In genomic region chr2:157052685-157053224, GRCh38 we compare ENCODE assay signal across 13 cellular contexts.
DNase-seq lines count a peak whose midpoint lies in the region; ATAC-seq and TF ChIP-seq lines count a peak whose summit lies in the region.
"Had no signal": no experiment of that assay in that cellular context is flagged by ENCODE, and none has a peak within 500 bp of the region (broad histone marks: within the 10 kb centered on the region; RNA-seq: fewer than 3 reads in every experiment).

No MANE protein-coding gene starts in this region.

- intact Hi-C loops in HCT116 (cut with micrococcal nuclease): loop anchor here (5.0 to 10.0 kb wide), 2 partner anchors 468 to 980 kb away; no protein-coding TSS in a partner anchor
- intact Hi-C loops in activated naive CD4-positive, alpha-beta T cell treated with anti-CD3 and anti-CD28 coated beads for 36 hours (cut with micrococcal nuclease): no loop called here

- POLR2A ChIA-PET in HCT116 (lab: Charles Lee) (no interaction called here), SK-N-SH (lab: Yijun Ruan, JAX) (no interaction called here)

- 13% methylated on average over 5 of the region's 5 CpGs for WGBS in SK-N-SH (ENCODE audit: low lambda C conversion rate)

- H3K9me3 ChIP-seq in HCT116 (ENCODE audit: control insufficient read depth in 1 of 2, insufficient read depth in 1 of 2, low read depth in 1 of 2, low read length in 2 of 2) (no peaks in the 10 kb centered on the region), SK-N-SH (no peaks in the 10 kb centered on the region)

- peak in 1 of 2 experiments; percentile 79; a peak in 1 of 4 replicates for TF ChIP-seq EP300 in SK-N-SH (IDR thresholded peaks at IDR 0.05; ENCODE audit: borderline replicate concordance in 1 of 2, low read depth in 1 of 2, low read length in 1 of 2)

- H3K36me3 Mint-ChIP-seq in stimulated activated memory B cell treated with anti-CD40 and anti-IgM and Interleukin-4, amounts not matched to agents 10 μg/mL and 1 μg/mL and 100 μg/mL, for 72 hours: no peaks in the 10 kb centered on the region
- H3K36me3 Mint-ChIP-seq in effector memory CD8-positive, alpha-beta T cell (ENCODE audit: insufficient read depth): no peaks in the 10 kb centered on the region
- no peaks in the 10 kb centered on the region for H3K36me3 Mint-ChIP-seq in activated naive CD4-positive, alpha-beta T cell treated with anti-CD3 and anti-CD28 coated beads for 36 hours (ENCODE audit: low read depth)

- TF ChIP-seq CTCF in HCT116 (IDR thresholded peaks at IDR 0.05 in 2 of 3, conservative IDR thresholded peaks at IDR 0.05 in 1 of 3; ENCODE audit: borderline replicate concordance in 1 of 3, insufficient read depth in 1 of 3, low read depth in 2 of 3, low read length in 2 of 3): no peak
- TF ChIP-seq CTCF in SK-N-SH (IDR thresholded peaks at IDR 0.05): no peak

- TF ChIP-seq POLR2A in HCT116 (IDR thresholded peaks at IDR 0.05; ENCODE audit: borderline replicate concordance, extremely low read depth, insufficient read depth, insufficient read length): no peak

- H3F3A ChIP-seq in SK-N-SH (replicated peaks; ENCODE audit: insufficient read depth): peaks cover 21% of the 10 kb centered on the region

- H4K20me1 ChIP-seq in HCT116 (ENCODE audit: insufficient read depth) (no peaks in the 10 kb centered on the region), SK-N-SH (ENCODE audit: insufficient read depth) (no peaks in the 10 kb centered on the region)

- H3K4me3 Mint-ChIP-seq in stimulated activated memory B cell treated with anti-CD40 and anti-IgM and Interleukin-4, amounts not matched to agents 10 μg/mL and 1 μg/mL and 100 μg/mL, for 72 hours: no peak overlapping the region
- no peak overlapping the region for H3K4me3 Mint-ChIP-seq in effector memory CD8-positive, alpha-beta T cell
- no peak overlapping the region for H3K4me3 Mint-ChIP-seq in activated naive CD4-positive, alpha-beta T cell treated with anti-CD3 and anti-CD28 coated beads for 36 hours
- H3K4me3 Mint-ChIP-seq: activated B cell treated with CpG ODN at 0.5 μM for 24 hours; nephron; stimulated activated naive CD8-positive, alpha-beta T cell treated with anti-CD3 and anti-CD28 coated beads, Interleukin-15, amount 100 ng/mL, for 72 hours had no signal

- H3K27ac Mint-ChIP-seq in stimulated activated memory B cell treated with anti-CD40 and anti-IgM and Interleukin-4, amounts not matched to agents 10 μg/mL and 1 μg/mL and 100 μg/mL, for 72 hours: no peak overlapping the region
- no peak overlapping the region for H3K27ac Mint-ChIP-seq in effector memory CD8-positive, alpha-beta T cell
- no peak overlapping the region for H3K27ac Mint-ChIP-seq in activated naive CD4-positive, alpha-beta T cell treated with anti-CD3 and anti-CD28 coated beads for 36 hours
- H3K27ac Mint-ChIP-seq: activated B cell treated with CpG ODN at 0.5 μM for 24 hours; activated T-helper 2 cell treated with anti-CD3 and anti-CD28 coated beads, Interferon-gamma antibody, Interleukin-2, Interleukin-4, amounts not matched to agents 10 μg/mL and 5 μg/mL and 100 μg/mL, durations not matched to agents 14 hours and 24 hours and 36 hours; nephron; stimulated activated naive CD8-positive, alpha-beta T cell treated with anti-CD3 and anti-CD28 coated beads, Interleukin-15, amount 100 ng/mL, for 72 hours had no signal

- no peaks in the 10 kb centered on the region for H3K79me2 ChIP-seq in HCT116 (ENCODE audit: insufficient read depth, low read length)
- no peaks in the 10 kb centered on the region for H3K79me2 ChIP-seq in SK-N-SH (ENCODE audit: insufficient read depth)

- no peaks in the 10 kb centered on the region for H3K9me3 Mint-ChIP-seq in stimulated activated memory B cell treated with anti-CD40 and anti-IgM and Interleukin-4, amounts not matched to agents 10 μg/mL and 1 μg/mL and 100 μg/mL, for 72 hours
- H3K9me3 Mint-ChIP-seq in effector memory CD8-positive, alpha-beta T cell: no peaks in the 10 kb centered on the region
- H3K9me3 Mint-ChIP-seq in activated naive CD4-positive, alpha-beta T cell treated with anti-CD3 and anti-CD28 coated beads for 36 hours: no peaks in the 10 kb centered on the region
- H3K9me3 Mint-ChIP-seq: activated B cell treated with CpG ODN at 0.5 μM for 24 hours; activated T-helper 2 cell treated with anti-CD3 and anti-CD28 coated beads, Interferon-gamma antibody, Interleukin-2, Interleukin-4, amounts not matched to agents 10 μg/mL and 5 μg/mL and 100 μg/mL, durations not matched to agents 14 hours and 24 hours and 36 hours; nephron; stimulated activated naive CD8-positive, alpha-beta T cell treated with anti-CD3 and anti-CD28 coated beads, Interleukin-15, amount 100 ng/mL, for 72 hours had no signal

- H3K27me3 ChIP-seq in HCT116 (ENCODE audit: insufficient read depth, low read length) (no peaks in the 10 kb centered on the region), SK-N-SH (ENCODE audit: insufficient read depth) (no peaks in the 10 kb centered on the region)

- H3K27me3 Mint-ChIP-seq in stimulated activated memory B cell treated with anti-CD40 and anti-IgM and Interleukin-4, amounts not matched to agents 10 μg/mL and 1 μg/mL and 100 μg/mL, for 72 hours: no peaks in the 10 kb centered on the region
- no peaks in the 10 kb centered on the region for H3K27me3 Mint-ChIP-seq in effector memory CD8-positive, alpha-beta T cell
- peaks cover 2% of the 10 kb centered on the region for H3K27me3 Mint-ChIP-seq in activated naive CD4-positive, alpha-beta T cell treated with anti-CD3 and anti-CD28 coated beads for 36 hours (ENCODE audit: low read depth)
- H3K27me3 Mint-ChIP-seq: activated B cell treated with CpG ODN at 0.5 μM for 24 hours; stimulated activated naive CD8-positive, alpha-beta T cell treated with anti-CD3 and anti-CD28 coated beads, Interleukin-15, amount 100 ng/mL, for 72 hours had no signal

- DNase-seq in HCT116 (ENCODE audit: low read depth, low spot score) (peak; percentile 24), SK-N-SH (no peak), fibroblast of peridontal ligament (ENCODE audit: extremely low read depth) (peak; percentile 86), activated T-cell treated with anti-CD3 and anti-CD28 coated beads for 4 hours (no peak)
- DNase-seq in effector memory CD8-positive, alpha-beta T cell: no peak
- no peak for DNase-seq in activated naive CD4-positive, alpha-beta T cell treated with anti-CD3 and anti-CD28 coated beads for 36 hours
- DNase-seq: activated B cell treated with CpG ODN at 0.5 μM for 24 hours; NCI-H187; stimulated activated naive CD8-positive, alpha-beta T cell treated with anti-CD3 and anti-CD28 coated beads, Interleukin-15, amount 100 ng/mL, for 72 hours had no signal

- H2AFZ ChIP-seq in HCT116 (ENCODE audit: low read depth, low read length, poor library complexity, severe bottlenecking) (peak overlapping the region; percentile 81), SK-N-SH (ENCODE audit: low read depth) (0 out of 2 replicates have a peak overlapping the region, but pooled peaks have one; percentile 16)
- H2AFZ ChIP-seq: PC-9 had no signal

- H3K4me1 Mint-ChIP-seq in stimulated activated memory B cell treated with anti-CD40 and anti-IgM and Interleukin-4, amounts not matched to agents 10 μg/mL and 1 μg/mL and 100 μg/mL, for 72 hours: no peaks in the 10 kb centered on the region
- H3K4me1 Mint-ChIP-seq in effector memory CD8-positive, alpha-beta T cell (ENCODE audit: low read depth in 2 of 2): no peaks in the 10 kb centered on the region
- no peaks in the 10 kb centered on the region for H3K4me1 Mint-ChIP-seq in activated naive CD4-positive, alpha-beta T cell treated with anti-CD3 and anti-CD28 coated beads for 36 hours (ENCODE audit: low read depth)
- H3K4me1 Mint-ChIP-seq: activated B cell treated with CpG ODN at 0.5 μM for 24 hours; nephron; stimulated activated naive CD8-positive, alpha-beta T cell treated with anti-CD3 and anti-CD28 coated beads, Interleukin-15, amount 100 ng/mL, for 72 hours had no signal

- peak; percentile 77 for ATAC-seq in HCT116
- peak; percentile 20 for ATAC-seq in stimulated activated memory B cell treated with anti-CD40 and anti-IgM and Interleukin-4, amounts not matched to agents 10 μg/mL and 1 μg/mL and 100 μg/mL, for 72 hours
- no peak for ATAC-seq in effector memory CD8-positive, alpha-beta T cell (replicated peaks)
- ATAC-seq: stimulated activated naive CD8-positive, alpha-beta T cell treated with anti-CD3 and anti-CD28 coated beads, Interleukin-15, amount 100 ng/mL, for 72 hours had no signal

- H3K9me2 ChIP-seq in HCT116 (ENCODE audit: insufficient read depth) (no peaks in the 10 kb centered on the region), SK-N-SH (no peaks in the 10 kb centered on the region; the same call in 1 of the 2 replicates)

- H3K27ac ChIP-seq in HCT116 (ENCODE audit: low read depth, low read length) (peak overlapping the region; percentile 20; the same call in 1 of the 2 replicates), SK-N-SH (ENCODE audit: low read depth in 2 of 2, low read length in 1 of 2) (peak overlapping the region; percentile 14 to 29; a peak in 2 of 4 replicates)
- H3K27ac ChIP-seq: PC-9 had no signal

- H3K4me3 ChIP-seq in HCT116 (replicated peaks in 1 of 2; ENCODE audit: low read depth in 1 of 2, low read length in 2 of 2) (no peak overlapping the region), SK-N-SH (ENCODE audit: low read depth in 2 of 2, low read length in 1 of 2) (no peak overlapping the region)
- H3K4me3 ChIP-seq: PC-9 had no signal

- CTCF ChIA-PET in HCT116 (lab: Charles Lee) (no interaction called here), SK-N-SH (lab: Yijun Ruan, JAX) (interaction anchor here (0.6 to 1.1 kb wide), 2 partner anchors 10 to 1679 kb away, joined by 3 read pairs; no protein-coding TSS in a partner anchor)
- CTCF ChIA-PET in activated naive CD4-positive, alpha-beta T cell treated with anti-CD3 and anti-CD28 coated beads for 36 hours (lab: Charles Lee): no interaction called here

- H3K4me2 ChIP-seq in HCT116 (ENCODE audit: low read length) (peak overlapping the region; percentile 49), SK-N-SH (no peak overlapping the region)
- H3K4me2 ChIP-seq: PC-9 had no signal

- TF ChIP-seq RAD21 in HCT116 (IDR thresholded peaks at IDR 0.05; ENCODE audit: low read depth) (no peak; the same call in 1 of the 2 replicates), SK-N-SH (IDR thresholded peaks at IDR 0.05; ENCODE audit: low read length) (no peak)

- H3K36me3 ChIP-seq in HCT116 (ENCODE audit: control insufficient read depth in 1 of 2, insufficient read depth in 2 of 2, low read length in 2 of 2): no peaks in the 10 kb centered on the region
- H3K36me3 ChIP-seq in SK-N-SH (replicated peaks in 1 of 2; ENCODE audit: control insufficient read depth in 1 of 2, insufficient read depth in 2 of 2, low read length in 1 of 2): no peaks in the 10 kb centered on the region

- H3K9ac ChIP-seq in HCT116 (ENCODE audit: low read length): no peak overlapping the region
- no peak overlapping the region for H3K9ac ChIP-seq in SK-N-SH

- H3K4me1 ChIP-seq in HCT116 (ENCODE audit: control insufficient read depth in 1 of 2, insufficient read depth in 2 of 2, low read length in 2 of 2) (peaks cover 10 to 28% of the 10 kb centered on the region in 2 experiments), SK-N-SH (ENCODE audit: control insufficient read depth in 1 of 2, insufficient read depth in 2 of 2, low read depth in 1 of 2, low read length in 1 of 2) (peaks cover 0 to 27% of the 10 kb centered on the region in 2 experiments; a peak in 1 of 4 replicates)

- RAD21 ChIA-PET in HCT116 (lab: Charles Lee; ENCODE audit: low non-redundant PET in 1 of 2, low total read pairs in 2 of 2, uncharacterized antibody in 2 of 2, unreplicated experiment in 2 of 2): no interaction called here

- no TSS peak for BruUV-seq in HCT116 (replicated peaks; lab: Mats Ljungman, UMichigan)

Comparison
In these comparisons a context has a peak if more than half of its experiments do, and no peak if none do; other contexts are left out.
1. DNase-seq: peak in HCT116 (single experiment) and fibroblast of peridontal ligament (single experiment); none in SK-N-SH (single experiment), activated T-cell treated with anti-CD3 and anti-CD28 coated beads for 4 hours (single experiment), effector memory CD8-positive, alpha-beta T cell (0 of 3) and activated naive CD4-positive, alpha-beta T cell treated with anti-CD3 and anti-CD28 coated beads for 36 hours (single experiment).
2. Of the 11 proteins assayed by ChIP-seq in both SK-N-SH and HCT116: peak only in SK-N-SH: REST and ZBTB33; only in HCT116: POLR2AphosphoS5; in both: ELF1 and JUND; in neither: 6.